ENCODE assay signal across 13 cellular contexts in genomic region chr13:114259974-114260373, GRCh38. TPM values are rescaled to one million over a fixed set of nuclear protein-coding genes. Genes with fewer than 3 reads are reported as not detected.
DNase-seq lines count a peak whose midpoint lies in the region; ATAC-seq and TF ChIP-seq lines count a peak whose summit lies in the region.
"Had no signal": no experiment of that assay in that cellular context is flagged by ENCODE, and none has a peak within 500 bp of the region (broad histone marks: within the 10 kb centered on the region; RNA-seq: fewer than 3 reads in every experiment).

No MANE protein-coding gene starts in this region.

- ATAC-seq in GM21526 (IDR thresholded peaks at IDR 0.05; ENCODE audit: low FRiP score, unreplicated experiment), result peak; percentile 64

- DNase-seq in DMS153 (lab: John Stamatoyannopoulos, UW), result peak; percentile 94
- DNase-seq in NCI-H2029 treated with DMSO at 0.1 percent for 48 hours (lab: John Stamatoyannopoulos, UW), result peak; percentile 61
- peak; percentile 37 for DNase-seq in esophagus muscularis mucosa (ENCODE audit: extremely low spot score)
- no peak for DNase-seq in dedifferentiated amniotic fluid mesenchymal stem cell (ENCODE audit: extremely low spot score)
- DNase-seq in Karpas-422, result no peak
- no peak for DNase-seq in GM20000 (ENCODE audit: low spot score)
- no peak for DNase-seq in GM10266 (ENCODE audit: extremely low spot score)
- DNase-seq: activated CD4-positive, alpha-beta memory T cell treated with anti-CD3 and anti-CD28 coated beads for 36 hours; Calu3; immature natural killer cell; KBM-7 had no signal

- H2AFZ ChIP-seq in Karpas-422 (ENCODE audit: low read length), result no peak overlapping the region

- intact Hi-C loops in esophagus muscularis mucosa (cut with DNase I), result no loop called here

- TF ChIP-seq POLR2A in esophagus muscularis mucosa (IDR thresholded peaks at IDR 0.05; ENCODE audit: low read depth), result no peak

- H3K4me1 ChIP-seq in esophagus muscularis mucosa (no peaks in the 10 kb centered on the region), Karpas-422 (ENCODE audit: low read length) (no peaks in the 10 kb centered on the region)

- no peaks in the 10 kb centered on the region for H3K9me2 ChIP-seq in Karpas-422 (replicated peaks; ENCODE audit: insufficient read depth, low read length)

- no peaks in the 10 kb centered on the region for H4K20me1 ChIP-seq in Karpas-422 (ENCODE audit: insufficient read depth, low read depth, low read length)

- H3K9me3 ChIP-seq in esophagus muscularis mucosa (no peaks in the 10 kb centered on the region), Karpas-422 (ENCODE audit: low read length) (no peaks in the 10 kb centered on the region)

- H3K27ac ChIP-seq in esophagus muscularis mucosa (replicated peaks in 1 of 4) (no peak overlapping the region), Karpas-422 (ENCODE audit: low read length) (no peak overlapping the region)
- H3K27ac ChIP-seq: epithelial cell of prostate had no signal

- no peak overlapping the region for H3K4me3 ChIP-seq in esophagus muscularis mucosa
- H3K4me3 ChIP-seq in Karpas-422 (ENCODE audit: low read length), result no peak overlapping the region

- H3K36me3 ChIP-seq in esophagus muscularis mucosa, result peaks cover 73 to 100% (median 90%) of the 10 kb centered on the region in 4 donors
- peaks cover 88% of the 10 kb centered on the region for H3K36me3 ChIP-seq in Karpas-422 (ENCODE audit: insufficient read depth, low read length)

- 84% methylated on average over 4 of the region's 4 CpGs for WGBS in esophagus muscularis mucosa

- H3K27me3 ChIP-seq in esophagus muscularis mucosa, result no peaks in the 10 kb centered on the region
- H3K27me3 ChIP-seq in Karpas-422 (ENCODE audit: low read length), result no peaks in the 10 kb centered on the region

- no peak overlapping the region for H3K4me2 ChIP-seq in Karpas-422 (ENCODE audit: low read depth, low read length, poor library complexity, severe bottlenecking)

- TF ChIP-seq EP300 in esophagus muscularis mucosa (IDR thresholded peaks at IDR 0.05), result no peak

- H3K9ac ChIP-seq in Karpas-422 (ENCODE audit: low read length), result no peak overlapping the region

- H3K79me2 ChIP-seq in Karpas-422 (ENCODE audit: low read length), result peaks cover 8% of the 10 kb centered on the region; the same call in 1 of the 2 replicates

- no peak for TF ChIP-seq CTCF in esophagus muscularis mucosa (IDR thresholded peaks at IDR 0.05)
- TF ChIP-seq CTCF in GM20000 (IDR thresholded peaks at IDR 0.05; ENCODE audit: extremely low read depth, missing control alignments), result no peak
- no peak for TF ChIP-seq CTCF in GM10266 (IDR thresholded peaks at IDR 0.05; ENCODE audit: control insufficient read depth, insufficient read depth, low read depth, missing control alignments)

RNA-seq across cellular contexts. Expression of gene UPF3A, which starts 21.4 kb away (rescaled TPM):
- 10 to 100 TPM; 25.2 to 43.2 (median 35.6) TPM for total RNA-seq in esophagus muscularis mucosa
- total RNA-seq in Karpas-422 (2014; rRNA removed; shearing (Covaris generic); ENCODE audit: low replicate concordance), result 35.8 and 41.1 TPM in 2 replicates

RNA-seq across cellular contexts. Expression of gene CDC16, which starts 25.3 kb away (rescaled TPM):
- total RNA-seq in esophagus muscularis mucosa, result 10 to 100 TPM; 33.0 to 55.6 (median 42.5) TPM
- 41.9 and 57.1 TPM in 2 replicates for total RNA-seq in Karpas-422 (2014; rRNA removed; shearing (Covaris generic); ENCODE audit: low replicate concordance)

RNA-seq across cellular contexts. Expression of gene CHAMP1, which starts 54.3 kb away (rescaled TPM):
- total RNA-seq in esophagus muscularis mucosa, result 10 to 100 TPM in 3 of 4 donors, 1 to 10 TPM in 1; 10.0 to 26.8 (median 16.3) TPM
- 22.5 and 35.2 TPM in 2 replicates for total RNA-seq in Karpas-422 (2014; rRNA removed; shearing (Covaris generic); ENCODE audit: low replicate concordance)

Comparison
In these comparisons a context has a peak if more than half of its experiments do, and no peak if none do; other contexts are left out.
1. DNase-seq: peak in DMS153 (single experiment), NCI-H2029 treated with DMSO at 0.1 percent for 48 hours (single experiment) and esophagus muscularis mucosa (single experiment); none in dedifferentiated amniotic fluid mesenchymal stem cell (single experiment), Karpas-422 (single experiment), GM20000 (single experiment) and GM10266 (single experiment).